ENCODE assay signal across 9 cellular contexts in the genomic region with DNA sequence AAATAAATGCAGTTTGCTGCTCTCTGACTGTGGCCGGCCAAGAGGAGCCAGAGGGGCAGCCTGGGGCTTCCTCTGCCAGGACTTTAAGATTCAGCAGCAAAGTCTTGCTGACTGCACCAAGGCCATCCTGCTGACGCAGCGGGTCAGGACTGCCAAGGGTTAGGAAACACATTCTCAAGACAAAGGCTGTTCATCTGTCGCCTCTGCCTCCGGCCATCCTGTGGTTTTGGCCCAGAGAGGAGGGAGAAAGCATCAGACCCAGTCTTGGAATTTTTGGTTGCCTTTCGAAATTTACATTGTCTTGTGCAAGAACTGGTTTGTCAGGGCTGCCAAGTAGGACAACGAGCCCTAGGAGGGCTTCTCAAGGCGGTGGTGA. TPM values are rescaled to one million over a fixed set of nuclear protein-coding genes. Genes with fewer than 3 reads are reported as not detected.
A peak's percentile ranks its signal among the peaks of the same experiment; 100 is the strongest.
DNase-seq lines count a peak whose midpoint lies in the region; ATAC-seq and TF ChIP-seq lines count a peak whose summit lies in the region.
"Had no signal": no experiment of that assay in that cellular context is flagged by ENCODE, and none has a peak within 500 bp of the region (broad histone marks: within the 10 kb centered on the region; RNA-seq: fewer than 3 reads in every experiment).

No MANE protein-coding gene starts in this region.

- no peak for TF ChIP-seq POLR2A in adrenal gland (IDR thresholded peaks at IDR 0.05)

- no peaks in the 10 kb centered on the region for H3K27me3 Mint-ChIP-seq in T-cell
- no peaks in the 10 kb centered on the region for H3K27me3 Mint-ChIP-seq in activated naive CD8-positive, alpha-beta T cell treated with anti-CD3 and anti-CD28 coated beads, Interleukin-2, amount 50 U/mL, for 24 hours

- H3K9me3 Mint-ChIP-seq in T-cell = no peaks in the 10 kb centered on the region
- no peaks in the 10 kb centered on the region for H3K9me3 Mint-ChIP-seq in activated naive CD8-positive, alpha-beta T cell treated with anti-CD3 and anti-CD28 coated beads, Interleukin-2, amount 50 U/mL, for 24 hours

- H3K9me3 ChIP-seq in adrenal gland (replicated peaks in 1 of 3) = no peaks in the 10 kb centered on the region

- H3K4me3 ChIP-seq in adrenal gland = no peak overlapping the region

- DNase-seq in Daoy (ENCODE audit: low read depth) = peak; percentile 77
- DNase-seq in adrenal gland = peak; percentile 81 to 97 (median 93)
- peak; percentile 69 for DNase-seq in globus pallidus (ENCODE audit: low spot score)
- DNase-seq in posterior cingulate gyrus = peak in 8 of 10 donors; percentile 20 to 92 (median 51)
- no peak for DNase-seq in glomerular visceral epithelial cell (ENCODE audit: extremely low spot score)
- DNase-seq in T-cell = no peak
- DNase-seq in activated naive CD8-positive, alpha-beta T cell treated with anti-CD3 and anti-CD28 coated beads, Interleukin-2, amount 50 U/mL, for 24 hours = no peak
- DNase-seq: stimulated activated naive CD4-positive, alpha-beta T cell treated with Interleukin-2 at 50 U/mL for 16 hours had no signal

- intact Hi-C loops in adrenal gland (cut with DNase I) (loop anchor here (5.0 to 10.0 kb wide), 2 partner anchors 122 to 339 kb away; partner anchors contain the start of gene PLXND1 (in 1 of the 2)), posterior cingulate gyrus (cut with DNase I) (loop anchor here (5.0 kb wide), 1 partner anchor 43 kb away; the partner anchor contains the start of gene IFT122)

- ATAC-seq in T-cell (replicated peaks in 1 of 4) (no peak), GM21381 (IDR thresholded peaks at IDR 0.05; ENCODE audit: unreplicated experiment) (no peak)
- no peak for ATAC-seq in activated naive CD8-positive, alpha-beta T cell treated with anti-CD3 and anti-CD28 coated beads, Interleukin-2, amount 50 U/mL, for 24 hours

- peaks cover 0 to 3% of the 10 kb centered on the region in 2 donors for H3K36me3 ChIP-seq in adrenal gland (replicated peaks in 1 of 2)

- 12 to 19% (median 15%) methylated on average over 7 to 8 of the region's 8 CpGs for WGBS in adrenal gland, 4 donors

- no peaks in the 10 kb centered on the region for H3K27me3 ChIP-seq in adrenal gland

- no peak for TF ChIP-seq CTCF in adrenal gland (IDR thresholded peaks at IDR 0.05)

- H3K4me1 Mint-ChIP-seq in T-cell = peaks cover 18% of the 10 kb centered on the region in 3 donors
- peaks cover 10% of the 10 kb centered on the region for H3K4me1 Mint-ChIP-seq in activated naive CD8-positive, alpha-beta T cell treated with anti-CD3 and anti-CD28 coated beads, Interleukin-2, amount 50 U/mL, for 24 hours

- peak overlapping the region; percentile 57 to 94 (median 71) for H3K27ac ChIP-seq in adrenal gland

- CTCF ChIA-PET in T-cell (lab: Charles Lee) = no interaction called here

- H3K36me3 Mint-ChIP-seq in T-cell = peaks cover 32% of the 10 kb centered on the region
- no peaks in the 10 kb centered on the region for H3K36me3 Mint-ChIP-seq in activated naive CD8-positive, alpha-beta T cell treated with anti-CD3 and anti-CD28 coated beads, Interleukin-2, amount 50 U/mL, for 24 hours (ENCODE audit: low read depth)

- H3K4me3 Mint-ChIP-seq in T-cell = no peak overlapping the region
- H3K4me3 Mint-ChIP-seq in activated naive CD8-positive, alpha-beta T cell treated with anti-CD3 and anti-CD28 coated beads, Interleukin-2, amount 50 U/mL, for 24 hours = no peak overlapping the region

- peaks cover 23 to 38% of the 10 kb centered on the region in 2 donors for H3K4me1 ChIP-seq in adrenal gland (replicated peaks in 1 of 2)

- POLR2A ChIA-PET in T-cell (lab: Charles Lee) = no interaction called here

- H3K27ac Mint-ChIP-seq in T-cell = no peak overlapping the region
- no peak overlapping the region for H3K27ac Mint-ChIP-seq in activated naive CD8-positive, alpha-beta T cell treated with anti-CD3 and anti-CD28 coated beads, Interleukin-2, amount 50 U/mL, for 24 hours

RNA-seq across cellular contexts. Expression of gene RHO, which starts 42.8 kb away (rescaled TPM):
- not detected in 2 replicates for total RNA-seq in Daoy (2014; rRNA removed; shearing (Covaris generic))
- total RNA-seq in adrenal gland = not detected
- not detected for polyA plus RNA-seq in adrenal gland
- under 1 TPM in 2 of 5 donors, not detected in 3; 0.09 to 0.10 TPM for total RNA-seq in T-cell

RNA-seq across cellular contexts. Expression of gene IFT122, which starts 45.6 kb away (rescaled TPM):
- 11.1 and 11.2 TPM in 2 replicates for total RNA-seq in Daoy (2014; rRNA removed; shearing (Covaris generic))
- 10 to 100 TPM; 18.2 to 38.4 (median 26.7) TPM for total RNA-seq in adrenal gland
- 10 to 100 TPM; 15.7 to 23.9 (median 23.3) TPM for polyA plus RNA-seq in adrenal gland
- 10 to 100 TPM; 15.0 to 23.9 (median 18.1) TPM for total RNA-seq in T-cell

RNA-seq across cellular contexts. Expression of gene MBD4, which starts 45.9 kb away (rescaled TPM):
- total RNA-seq in Daoy (2014; rRNA removed; shearing (Covaris generic)) = 25.7 and 34.3 TPM in 2 replicates
- 10 to 100 TPM in 7 of 8 donors, 1 to 10 TPM in 1; 9.9 to 32.3 (median 25.4) TPM for total RNA-seq in adrenal gland
- polyA plus RNA-seq in adrenal gland = 10 to 100 TPM; 13.3 to 28.9 (median 13.4) TPM
- total RNA-seq in T-cell = 10 to 100 TPM; 43.1 to 59.4 (median 45.2) TPM

RNA-seq across cellular contexts. Expression of gene EFCAB12, which starts 57.2 kb away (rescaled TPM):
- not detected in 2 replicates for total RNA-seq in Daoy (2014; rRNA removed; shearing (Covaris generic))
- total RNA-seq in adrenal gland = 1 to 10 TPM in 2 of 8 donors, under 1 TPM in 5, not detected in 1; 0.17 to 1.3 (median 0.41) TPM
- polyA plus RNA-seq in adrenal gland = 1 to 10 TPM in 2 of 3 donors, under 1 TPM in 1; 0.37 to 3.9 (median 2.8) TPM
- total RNA-seq in T-cell = 1 to 10 TPM; 1.2 to 2.7 (median 2.2) TPM

RNA-seq across cellular contexts. Expression of gene H1-8, which starts 57.3 kb away (rescaled TPM):
- total RNA-seq in Daoy (2014; rRNA removed; shearing (Covaris generic)) = not detected in 2 replicates
- total RNA-seq in adrenal gland (not detected), T-cell (not detected)
- not detected for polyA plus RNA-seq in adrenal gland

Comparison
In these comparisons a context has a peak if more than half of its experiments do, and no peak if none do; other contexts are left out.
1. DNase-seq: peak in Daoy (single experiment), adrenal gland (7 of 7), globus pallidus (single experiment) and posterior cingulate gyrus (8 of 10); none in glomerular visceral epithelial cell (single experiment), T-cell (0 of 34) and activated naive CD8-positive, alpha-beta T cell treated with anti-CD3 and anti-CD28 coated beads, Interleukin-2, amount 50 U/mL, for 24 hours (single experiment).